In genomic region chr4:2417765-2418651, GRCh38 we compare ENCODE assay signal across 8 cellular contexts. TPM values are rescaled to one million over a fixed set of nuclear protein-coding genes. Genes with fewer than 3 reads are reported as not detected.
DNase-seq lines count a peak whose midpoint lies in the region; ATAC-seq and TF ChIP-seq lines count a peak whose summit lies in the region.

Gene ZFYVE28, minus strand, starts transcription at chr4:2418645. Its CDS starts 322 bp downstream, at chr4:2418323.

- TF ChIP-seq CTCF in DND-41 (IDR thresholded peaks at IDR 0.05; ENCODE audit: borderline replicate concordance, extremely low read depth, low read length, poor library complexity, severe bottlenecking) (no peak), epithelial cell of esophagus (IDR thresholded peaks at IDR 0.05; ENCODE audit: insufficient read depth, low read depth, low read length, missing control alignments) (no peak), neural progenitor cell (IDR thresholded peaks at IDR 0.05) (no peak)

- H3K4me3 Mint-ChIP-seq in T-cell, result peak within 1 kb of the TSS; percentile 83 to 89 (median 85)
- H3K4me3 Mint-ChIP-seq in neural progenitor cell, result peak within 1 kb of the TSS; percentile 88

- peaks cover 46 to 58% (median 54%) of the 10 kb centered on the region in 3 donors for H3K4me1 Mint-ChIP-seq in T-cell
- peaks cover 16% of the 10 kb centered on the region for H3K4me1 Mint-ChIP-seq in neural progenitor cell

- H3K4me3 ChIP-seq in DND-41 (ENCODE audit: low read depth in 1 of 2, low read length in 2 of 2), result peak within 1 kb of the TSS in 1 of 2 experiments; percentile 50; a peak in 2 of 4 replicates
- H3K4me3 ChIP-seq in epithelial cell of esophagus (ENCODE audit: low read length), result peak within 1 kb of the TSS; percentile 49
- peak within 1 kb of the TSS; percentile 55 for H3K4me3 ChIP-seq in neural progenitor cell

- no peak for DNase-seq in DND-41
- DNase-seq in T-cell, result peak in 4 of 34 experiments; percentile 7 to 22 (median 14)
- DNase-seq in epithelial cell of esophagus (ENCODE audit: low read depth), result peak; percentile 22
- DNase-seq in neural progenitor cell (ENCODE audit: low spot score), result peak; percentile 39
- DNase-seq in DMS79 treated with DMSO at 0.1 percent for 48 hours (lab: John Stamatoyannopoulos, UW), result no peak
- DNase-seq in NCI-H2171 treated with DMSO at 0.1 percent for 48 hours (lab: John Stamatoyannopoulos, UW), result no peak

- H3K79me2 ChIP-seq in DND-41 (ENCODE audit: insufficient read depth, low read length) (no peaks in the 10 kb centered on the region), neural progenitor cell (ENCODE audit: low read depth) (no peaks in the 10 kb centered on the region)

- H3K27me3 Mint-ChIP-seq in T-cell (peaks cover 16 to 26% of the 10 kb centered on the region in 2 donors), neural progenitor cell (ENCODE audit: insufficient read depth, low read depth) (peaks cover 71% of the 10 kb centered on the region)

- H3K27ac Mint-ChIP-seq in T-cell (peak within 1 kb of the TSS; percentile 90 to 91), neural progenitor cell (no peak within 1 kb of the TSS)

- H3K36me3 Mint-ChIP-seq in T-cell, result no peaks in the 10 kb centered on the region
- no peaks in the 10 kb centered on the region for H3K36me3 Mint-ChIP-seq in neural progenitor cell

- ATAC-seq in DND-41 (ENCODE audit: insufficient read depth, low read depth) (no peak), HG02938 (IDR thresholded peaks at IDR 0.05; ENCODE audit: unreplicated experiment) (peak; percentile 28), T-cell (replicated peaks in 1 of 4) (no peak), GM21619 (IDR thresholded peaks at IDR 0.05; ENCODE audit: unreplicated experiment) (no peak)

- peak within 1 kb of the TSS; percentile 75 for H3K4me2 ChIP-seq in DND-41 (ENCODE audit: insufficient read depth, low read length)
- peak within 1 kb of the TSS; percentile 91 for H3K4me2 ChIP-seq in neural progenitor cell

- POLR2A ChIA-PET in T-cell (lab: Charles Lee), result interaction anchor here in 1 of 2 donors (0.7 to 1.0 kb wide), 2 partner anchors 118 to 182 kb away, joined by 4 to 5 read pairs; partner anchors contain the start of gene FAM193A

- H3K9ac ChIP-seq in DND-41 (ENCODE audit: low read depth, low read length), result no peak within 1 kb of the TSS
- H3K9ac ChIP-seq in neural progenitor cell, result no peak within 1 kb of the TSS

- H3K27ac ChIP-seq in DND-41 (ENCODE audit: low read length), result no peak within 1 kb of the TSS
- H3K27ac ChIP-seq in neural progenitor cell, result no peak within 1 kb of the TSS

- H3K9me3 ChIP-seq in DND-41 (ENCODE audit: insufficient read depth, low read length, severe bottlenecking) (no peaks in the 10 kb centered on the region), neural progenitor cell (ENCODE audit: low read depth) (no peaks in the 10 kb centered on the region)

- H4K20me1 ChIP-seq in DND-41 (ENCODE audit: insufficient read depth, low read length) (peaks cover 37% of the 10 kb centered on the region), neural progenitor cell (ENCODE audit: low read depth) (peaks cover 32% of the 10 kb centered on the region)

- H3K4me1 ChIP-seq in DND-41 (ENCODE audit: insufficient read depth, low read length) (peaks cover 26% of the 10 kb centered on the region), neural progenitor cell (peaks cover 11% of the 10 kb centered on the region)

- H3K36me3 ChIP-seq in DND-41 (ENCODE audit: insufficient read depth, low read length), result no peaks in the 10 kb centered on the region
- H3K36me3 ChIP-seq in neural progenitor cell, result no peaks in the 10 kb centered on the region

- H2AFZ ChIP-seq in DND-41 (ENCODE audit: low read depth, low read length), result no peak within 1 kb of the TSS; the same call in 1 of the 2 replicates
- peak within 1 kb of the TSS; percentile 50 for H2AFZ ChIP-seq in neural progenitor cell (replicated peaks)

- peaks cover 42% of the 10 kb centered on the region for H3K27me3 ChIP-seq in DND-41 (ENCODE audit: insufficient read depth, low read length, poor library complexity)
- H3K27me3 ChIP-seq in neural progenitor cell, result peaks cover 95% of the 10 kb centered on the region

- no peaks in the 10 kb centered on the region for H3K9me3 Mint-ChIP-seq in T-cell
- H3K9me3 Mint-ChIP-seq in neural progenitor cell, result no peaks in the 10 kb centered on the region

- H3F3A ChIP-seq in neural progenitor cell (ENCODE audit: low read depth), result peaks cover 25% of the 10 kb centered on the region

- CTCF ChIA-PET in T-cell (lab: Charles Lee), result interaction anchor here in 1 of 2 donors (1.4 kb wide), 2 partner anchors 127 to 156 kb away, joined by 7 read pairs; partner anchors contain the start of gene MXD4

RNA-seq across cellular contexts. Expression of gene ZFYVE28, which starts in this region (rescaled TPM):
- 10 to 100 TPM; 33.4 to 56.2 (median 45.4) TPM for total RNA-seq in T-cell
- total RNA-seq in neural progenitor cell (ENCODE audit: low replicate concordance), result 0.39 and 0.93 TPM in 2 replicates

Comparison
In these comparisons a context has a peak if more than half of its experiments do, and no peak if none do; other contexts are left out.
1. RNA of gene ZFYVE28 (total RNA-seq): 33.4 to 56.2 TPM in T-cell; 0.39 to 0.93 TPM in neural progenitor cell; every median in the first group is over 10 times any median in the second.
2. Peak in DNase-seq, H3K4me3 ChIP-seq and H3K4me2 ChIP-seq in neural progenitor cell; RNA of the gene not detected or under 1 TPM.